Comparison of ENCODE assay signal across 8 cellular contexts in genomic region chr5:149799119-149799623, GRCh38.
DNase-seq lines count a peak whose midpoint lies in the region; ATAC-seq and TF ChIP-seq lines count a peak whose summit lies in the region.

No MANE protein-coding gene starts in this region.

- ATAC-seq in HG02642 (IDR thresholded peaks at IDR 0.05; ENCODE audit: poor library complexity, unreplicated experiment), result no peak

- H3K9ac ChIP-seq in MM.1S (ENCODE audit: low read length), result no peak overlapping the region

- H3K9me3 Mint-ChIP-seq in nephron, result no peaks in the 10 kb centered on the region
- H3K9me3 Mint-ChIP-seq in glutamatergic neuron (ENCODE audit: unreplicated experiment), result peaks cover 23% of the 10 kb centered on the region

- no peaks in the 10 kb centered on the region for H3K36me3 Mint-ChIP-seq in nephron (ENCODE audit: low read depth)
- H3K36me3 Mint-ChIP-seq in glutamatergic neuron (ENCODE audit: unreplicated experiment), result no peaks in the 10 kb centered on the region

- H3K4me1 ChIP-seq in MM.1S (ENCODE audit: low read length), result peaks cover 18% of the 10 kb centered on the region

- no peaks in the 10 kb centered on the region for H3K9me2 ChIP-seq in MM.1S (replicated peaks; ENCODE audit: insufficient read depth, low read length)

- H3K9me3 ChIP-seq in MM.1S (replicated peaks; ENCODE audit: insufficient read depth, low read length), result no peaks in the 10 kb centered on the region

- no peak overlapping the region for H3K27ac ChIP-seq in MM.1S (ENCODE audit: low read length)

- no peak overlapping the region for H3K4me3 ChIP-seq in MM.1S (ENCODE audit: low read length)

- H3K27me3 Mint-ChIP-seq in nephron (ENCODE audit: low read depth), result no peaks in the 10 kb centered on the region
- H3K27me3 Mint-ChIP-seq in glutamatergic neuron (ENCODE audit: unreplicated experiment), result peaks cover 18% of the 10 kb centered on the region

- H3K27ac Mint-ChIP-seq in nephron (peak overlapping the region; percentile 42 to 79 (median 64)), glutamatergic neuron (ENCODE audit: unreplicated experiment) (no peak overlapping the region)

- no peaks in the 10 kb centered on the region for H3F3A ChIP-seq in MM.1S (ENCODE audit: insufficient read depth, low read length)

- H3K36me3 ChIP-seq in MM.1S (replicated peaks; ENCODE audit: insufficient read depth, low read length), result no peaks in the 10 kb centered on the region

- no peak overlapping the region for H3K4me2 ChIP-seq in MM.1S (ENCODE audit: low read depth, low read length)

- H3K79me2 ChIP-seq in MM.1S (ENCODE audit: low read length), result peaks cover 79% of the 10 kb centered on the region

- H3K27me3 ChIP-seq in MM.1S (replicated peaks; ENCODE audit: insufficient read depth, low read length), result no peaks in the 10 kb centered on the region

- TF ChIP-seq CTCF in nephron (IDR thresholded peaks at IDR 0.05; ENCODE audit: unreplicated experiment in 3 of 3) (no peak), glutamatergic neuron (IDR thresholded peaks at IDR 0.05; ENCODE audit: partially characterized antibody, unreplicated experiment) (no peak), MM.1S (IDR thresholded peaks at IDR 0.05; ENCODE audit: low read length) (no peak)

- no peak overlapping the region for H2AFZ ChIP-seq in MM.1S (ENCODE audit: low read length)

- DNase-seq in COR-L47 (lab: John Stamatoyannopoulos, UW), result peak; percentile 12
- peak; percentile 47 for DNase-seq in NCI-H460 (ENCODE audit: extremely low read depth, low read depth)
- peak; percentile 84 to 85 for DNase-seq in dermis microvascular lymphatic vessel endothelial cell (ENCODE audit: low read depth in 2 of 2)
- no peak for DNase-seq in glutamatergic neuron
- no peak for DNase-seq in MM.1S
- no peak for DNase-seq in mesenteric fat pad (ENCODE audit: low spot score)

- peaks cover 85% of the 10 kb centered on the region for H3K4me1 Mint-ChIP-seq in nephron
- peaks cover 61% of the 10 kb centered on the region for H3K4me1 Mint-ChIP-seq in glutamatergic neuron (ENCODE audit: low read depth, unreplicated experiment)

- H4K20me1 ChIP-seq in MM.1S (ENCODE audit: insufficient read depth, low read length), result no peaks in the 10 kb centered on the region; the same call in 1 of the 2 replicates

- H3K4me3 Mint-ChIP-seq in nephron (no peak overlapping the region), glutamatergic neuron (ENCODE audit: unreplicated experiment) (no peak overlapping the region)

Comparison
In these comparisons a context has a peak if more than half of its experiments do, and no peak if none do; other contexts are left out.
1. DNase-seq: peak in COR-L47 (single experiment), NCI-H460 (single experiment) and dermis microvascular lymphatic vessel endothelial cell (2 of 2); none in glutamatergic neuron (single experiment), MM.1S (single experiment) and mesenteric fat pad (single experiment).